8 cellular contexts compared by ENCODE assay signal in the genomic region with DNA sequence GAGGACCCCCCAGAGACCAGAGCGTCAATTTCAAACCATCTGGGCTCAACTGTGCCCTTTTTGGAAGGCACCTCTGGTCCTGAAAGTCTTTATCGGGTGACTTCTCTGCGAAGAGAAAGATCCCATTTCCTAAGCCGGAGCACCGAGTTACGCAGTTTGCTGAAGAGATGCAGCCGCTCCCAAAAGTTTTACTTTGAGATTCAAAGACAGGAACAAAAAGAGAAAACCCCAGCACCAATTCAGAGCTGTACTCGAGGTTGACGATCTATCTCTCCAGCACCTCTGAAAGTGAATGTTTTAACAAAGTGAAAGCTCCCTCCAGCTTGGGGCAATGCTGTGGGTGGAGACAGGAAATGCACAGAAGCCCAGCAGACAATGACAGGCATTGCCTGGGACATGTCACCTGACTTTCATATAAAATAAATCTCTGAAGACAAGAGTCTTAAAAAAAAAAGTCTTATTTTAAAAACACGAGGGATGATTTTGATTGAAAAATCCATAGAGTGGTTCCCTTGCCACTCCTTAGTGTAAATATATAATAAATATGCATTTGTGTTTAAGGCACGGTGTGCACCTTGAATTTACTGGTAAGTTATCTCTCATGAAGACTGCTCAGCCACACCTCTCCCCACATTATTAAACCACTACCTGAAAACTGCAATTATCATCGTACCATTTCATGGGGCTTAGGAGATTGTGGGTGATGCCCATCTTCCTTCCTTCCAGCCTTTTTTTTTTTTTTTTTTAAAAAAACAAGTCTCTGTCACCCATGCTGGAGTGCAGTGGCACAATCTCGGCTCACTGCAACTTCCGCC.
DNase-seq lines count a peak whose midpoint lies in the region; ATAC-seq and TF ChIP-seq lines count a peak whose summit lies in the region.

No MANE protein-coding gene starts in this region.

- CTCF ChIA-PET in BJ (lab: Yijun Ruan, JAX): no interaction called here
- CTCF ChIA-PET in activated CD4-positive, alpha-beta memory T cell treated with anti-CD3 and anti-CD28 coated beads, Interleukin-2, amount 10 ng/mL, durations not matched to agents 7 days and 5 days (lab: Charles Lee): interaction anchor here (0.9 to 1.8 kb wide), 4 partner anchors 9 to 76 kb away, joined by 3 to 9 read pairs (median 4); no protein-coding TSS in a partner anchor

- POLR2A ChIA-PET in BJ (lab: Charles Lee): no interaction called here
- POLR2A ChIA-PET in activated CD4-positive, alpha-beta memory T cell treated with anti-CD3 and anti-CD28 coated beads, Interleukin-2, amount 10 ng/mL, durations not matched to agents 7 days and 5 days (lab: Charles Lee): interaction anchor here (0.8 to 5.2 kb wide), 26 partner anchors 7 to 90 kb away, joined by 3 to 70 read pairs (median 4); partner anchors contain the start of genes FNBP1 and GPR107

- peak overlapping the region; percentile 74 for H3K4me3 Mint-ChIP-seq in activated CD4-positive, alpha-beta memory T cell treated with anti-CD3 and anti-CD28 coated beads, Interleukin-2, amount 10 ng/mL, durations not matched to agents 7 days and 5 days

- no peaks in the 10 kb centered on the region for H3K9me3 ChIP-seq in KOPT-K1 (ENCODE audit: insufficient read depth, low read length, poor library complexity, severe bottlenecking)
- H3K9me3 ChIP-seq in endocrine pancreas (ENCODE audit: control insufficient read depth, low read length): no peaks in the 10 kb centered on the region
- H3K9me3 ChIP-seq in mucosa of descending colon: no peaks in the 10 kb centered on the region

- H3K27ac ChIP-seq in KOPT-K1 (ENCODE audit: low read depth, low read length, poor library complexity, severe bottlenecking): peak overlapping the region; percentile 96

- H3K4me1 Mint-ChIP-seq in activated CD4-positive, alpha-beta memory T cell treated with anti-CD3 and anti-CD28 coated beads, Interleukin-2, amount 10 ng/mL, durations not matched to agents 7 days and 5 days: peaks cover 73% of the 10 kb centered on the region

- intact Hi-C loops in mucosa of descending colon (cut with DNase I, micrococcal nuclease): no loop called here

- H3K4me1 ChIP-seq in endocrine pancreas (ENCODE audit: control insufficient read depth, insufficient read depth, low read length) (no peaks in the 10 kb centered on the region), mucosa of descending colon (ENCODE audit: low read depth) (no peaks in the 10 kb centered on the region)

- H3K27me3 Mint-ChIP-seq in activated CD4-positive, alpha-beta memory T cell treated with anti-CD3 and anti-CD28 coated beads, Interleukin-2, amount 10 ng/mL, durations not matched to agents 7 days and 5 days: no peaks in the 10 kb centered on the region

- H3K27me3 ChIP-seq in BJ (ENCODE audit: control insufficient read depth, insufficient read depth, low read length) (no peaks in the 10 kb centered on the region), endocrine pancreas (ENCODE audit: control insufficient read depth, insufficient read depth, low read length) (no peaks in the 10 kb centered on the region)

- DNase-seq in BJ (ENCODE audit: low read depth): no peak
- DNase-seq in activated CD4-positive, alpha-beta memory T cell treated with anti-CD3 and anti-CD28 coated beads, Interleukin-2, amount 10 ng/mL, durations not matched to agents 7 days and 5 days: peak; percentile 83
- peak in 2 of 3 donors; percentile 62 to 70 for DNase-seq in mucosa of descending colon
- DNase-seq in stimulated activated CD8-positive, alpha-beta memory T cell treated with anti-CD3 and anti-CD28 coated beads, Interleukin-7, amount 100 ng/mL, for 4 hours (ENCODE audit: low read depth in 2 of 2): peak; percentile 62 to 75
- DNase-seq in DMS 273 treated with DMSO at 0.1 percent for 48 hours (lab: John Stamatoyannopoulos, UW): no peak

- TF ChIP-seq CTCF in BJ (IDR thresholded peaks at IDR 0.05; ENCODE audit: insufficient read depth, low read depth, low read length) (no peak), mucosa of descending colon (IDR thresholded peaks at IDR 0.05) (no peak)

- H3K9me3 Mint-ChIP-seq in activated CD4-positive, alpha-beta memory T cell treated with anti-CD3 and anti-CD28 coated beads, Interleukin-2, amount 10 ng/mL, durations not matched to agents 7 days and 5 days: no peaks in the 10 kb centered on the region

- H3K36me3 Mint-ChIP-seq in activated CD4-positive, alpha-beta memory T cell treated with anti-CD3 and anti-CD28 coated beads, Interleukin-2, amount 10 ng/mL, durations not matched to agents 7 days and 5 days (ENCODE audit: low read depth): peaks cover 67% of the 10 kb centered on the region

- no peak overlapping the region for H3K9ac ChIP-seq in endocrine pancreas (ENCODE audit: control insufficient read depth, insufficient read depth, low read length)

- peak overlapping the region; percentile 93 for H3K27ac Mint-ChIP-seq in activated CD4-positive, alpha-beta memory T cell treated with anti-CD3 and anti-CD28 coated beads, Interleukin-2, amount 10 ng/mL, durations not matched to agents 7 days and 5 days

- ATAC-seq in GM21423 (IDR thresholded peaks at IDR 0.05; ENCODE audit: unreplicated experiment) (peak; percentile 83), mucosa of descending colon (peak; percentile 95)

- H3K36me3 ChIP-seq in BJ (ENCODE audit: control insufficient read depth, insufficient read depth, low read length) (0 out of 2 replicates have a peak, but pooled peaks cover 1% of the 10 kb centered on the region), KOPT-K1 (ENCODE audit: insufficient read depth, low read length) (peaks cover 73% of the 10 kb centered on the region), endocrine pancreas (ENCODE audit: control insufficient read depth, insufficient read depth, low read length) (no peaks in the 10 kb centered on the region), mucosa of descending colon (ENCODE audit: low read depth) (no peaks in the 10 kb centered on the region)

- peak overlapping the region; percentile 39 for H3K4me3 ChIP-seq in BJ (ENCODE audit: low read depth, low read length)
- peak overlapping the region; percentile 44 for H3K4me3 ChIP-seq in endocrine pancreas (ENCODE audit: control insufficient read depth, insufficient read depth, low read length)
- no peak overlapping the region for H3K4me3 ChIP-seq in mucosa of descending colon

Comparison
In these comparisons a context has a peak if more than half of its experiments do, and no peak if none do; other contexts are left out.
1. DNase-seq: peak in activated CD4-positive, alpha-beta memory T cell treated with anti-CD3 and anti-CD28 coated beads, Interleukin-2, amount 10 ng/mL, durations not matched to agents 7 days and 5 days (single experiment), mucosa of descending colon (2 of 3) and stimulated activated CD8-positive, alpha-beta memory T cell treated with anti-CD3 and anti-CD28 coated beads, Interleukin-7, amount 100 ng/mL, for 4 hours (2 of 2); none in BJ (single experiment) and DMS 273 treated with DMSO at 0.1 percent for 48 hours (single experiment).